ENCODE assay signal across 8 cellular contexts in genomic region chr13:100392709-100393630, GRCh38.
DNase-seq lines count a peak whose midpoint lies in the region; ATAC-seq and TF ChIP-seq lines count a peak whose summit lies in the region.

No MANE protein-coding gene starts in this region.

- peak; percentile 61 for ATAC-seq in HG03108 (IDR thresholded peaks at IDR 0.05; ENCODE audit: unreplicated experiment)
- ATAC-seq in GM19397 (IDR thresholded peaks at IDR 0.05; ENCODE audit: unreplicated experiment) = no peak

- no peaks in the 10 kb centered on the region for H3K27me3 ChIP-seq in SJSA1 (replicated peaks)

- CTCF ChIA-PET in GM10248 (lab: Yijun Ruan, JAX) = interaction anchor here (1.6 kb wide), 1 partner anchor 7 kb away, joined by 4 read pairs; no protein-coding TSS in a partner anchor

- POLR2A ChIA-PET in GM10248 (lab: Yijun Ruan, JAX) = no interaction called here

- peak overlapping the region; percentile 91 for H3K27ac ChIP-seq in SJSA1

- no peak overlapping the region for H3K4me3 ChIP-seq in SJSA1

- TF ChIP-seq CTCF in GM10248 (IDR thresholded peaks at IDR 0.05; ENCODE audit: control extremely low read depth, extremely low read depth, low read depth, missing control alignments) = no peak

- H3K9me3 ChIP-seq in SJSA1 (replicated peaks) = no peaks in the 10 kb centered on the region; the same call in 1 of the 2 replicates

- H3K4me1 ChIP-seq in SJSA1 (replicated peaks) = peaks cover 41% of the 10 kb centered on the region

- H3K36me3 ChIP-seq in SJSA1 = peaks cover 3% of the 10 kb centered on the region; the same call in 1 of the 2 replicates

- DNase-seq in GM10248 (ENCODE audit: extremely low spot score) = peak; percentile 26
- peak; percentile 93 to 95 for DNase-seq in SJSA1 (ENCODE audit: low read depth in 1 of 2, low spot score in 2 of 2)
- DNase-seq in amniotic epithelial cell (ENCODE audit: low read depth) = peak; percentile 99
- peak; percentile 54 for DNase-seq in iPS-NIHi11 (ENCODE audit: low spot score)
- DNase-seq in stimulated activated CD4-positive, alpha-beta T cell treated with anti-CD3 and anti-CD28 coated beads, Interleukin-1b, Interleukin-23, amount 100 ng/mL, for 24 hours (ENCODE audit: low read depth in 4 of 4, low spot score in 1 of 4) = peak; percentile 21 to 61 (median 39)
- no peak for DNase-seq in NCI-H524 (lab: John Stamatoyannopoulos, UW)

Comparison
In these comparisons a context has a peak if more than half of its experiments do, and no peak if none do; other contexts are left out.
1. DNase-seq: peak in GM10248 (single experiment), SJSA1 (2 of 2), amniotic epithelial cell (single experiment), iPS-NIHi11 (single experiment) and stimulated activated CD4-positive, alpha-beta T cell treated with anti-CD3 and anti-CD28 coated beads, Interleukin-1b, Interleukin-23, amount 100 ng/mL, for 24 hours (4 of 4); none in NCI-H524 (0 of 2).